ENCODE assay signal across 21 cellular contexts in the genomic region with DNA sequence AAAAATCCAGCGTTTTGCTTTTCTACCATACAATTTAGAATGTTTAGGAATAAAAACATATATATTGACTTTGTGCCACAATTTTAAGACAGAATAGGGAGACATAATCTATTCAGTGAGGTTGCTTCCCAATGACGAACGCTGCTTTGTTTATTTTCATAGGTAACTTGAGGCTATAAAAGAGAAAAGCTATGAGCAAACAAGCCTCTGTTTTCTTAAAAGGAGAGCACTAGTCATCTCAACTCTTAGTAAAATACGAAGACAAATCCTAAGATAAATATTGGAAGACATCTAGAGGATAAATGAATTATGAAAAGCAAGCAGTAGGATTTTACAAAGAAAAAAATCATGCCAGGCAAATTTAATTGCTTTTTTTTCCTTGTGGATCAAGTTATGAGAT.
DNase-seq lines count a peak whose midpoint lies in the region; ATAC-seq, FAIRE-seq and TF ChIP-seq lines count a peak whose summit lies in the region.
"Had no signal": no experiment of that assay in that cellular context is flagged by ENCODE, and none has a peak within 500 bp of the region (broad histone marks: within the 10 kb centered on the region; RNA-seq: fewer than 3 reads in every experiment).

No MANE protein-coding gene starts in this region.

- H3K4me3 ChIP-seq in RWPE2 (ENCODE audit: severe bottlenecking) (no peak overlapping the region), gastrocnemius medialis (no peak overlapping the region)
- H3K4me3 ChIP-seq: GM12878, SJSA1 had no signal

- in situ Hi-C loops in gastrocnemius medialis (cut with MboI; ENCODE audit: low sequenced_read_pairs in 4 of 4) = loop anchor here in 1 of 4 donors (25.0 kb wide), 1 partner anchor 103 kb away; no protein-coding TSS in a partner anchor

- no peak overlapping the region for H3K27ac ChIP-seq in RWPE2 (ENCODE audit: poor library complexity, severe bottlenecking)
- H3K27ac ChIP-seq in gastrocnemius medialis = no peak overlapping the region
- H3K27ac ChIP-seq: SJSA1 had no signal

- TF ChIP-seq CTCF in RWPE2 (IDR thresholded peaks at IDR 0.05; ENCODE audit: poor library complexity, severe bottlenecking) = no peak
- no peak for TF ChIP-seq CTCF in gastrocnemius medialis (IDR thresholded peaks at IDR 0.05 in 4 of 5, conservative IDR thresholded peaks at IDR 0.05 in 1 of 5)

- no peak for TF ChIP-seq POLR2A in gastrocnemius medialis (IDR thresholded peaks at IDR 0.05)

- no peak for FAIRE-seq in HTR-8/SVneo (lab: Jason Lieb, UNC)
- FAIRE-seq: D721Med, GM12878, GM18507 had no signal

- DNase-seq in DMS53 (lab: John Stamatoyannopoulos, UW) (peak; percentile 78), HCEC 1CT (peak; percentile 20), RWPE2 (ENCODE audit: low spot score) (no peak), fibroblast of gingiva (ENCODE audit: low read depth) (peak; percentile 3), gastrocnemius medialis (no peak), HTR-8/SVneo (ENCODE audit: insufficient read length, low spot score) (no peak), iPS-NIHi11 (ENCODE audit: low spot score) (no peak)
- DNase-seq: BE2C; CD4-positive, alpha-beta T cell; DND-41; GDM1; NCI-H1694; OCI-M1; RPMI8226; T-helper 2 cell had no signal

- H3K9me3 ChIP-seq in RWPE2 (ENCODE audit: severe bottlenecking) = no peaks in the 10 kb centered on the region
- no peaks in the 10 kb centered on the region for H3K9me3 ChIP-seq in gastrocnemius medialis
- H3K9me3 ChIP-seq: BE2C, SJSA1 had no signal

- H3K4me1 ChIP-seq in RWPE2 (ENCODE audit: insufficient read depth, poor library complexity, severe bottlenecking) (no peaks in the 10 kb centered on the region), gastrocnemius medialis (no peaks in the 10 kb centered on the region)
- H3K4me1 ChIP-seq: BE2C, SJSA1 had no signal

- ATAC-seq in RWPE2 (ENCODE audit: low read depth) (peak; percentile 38; the same call in 1 of the 3 replicates), gastrocnemius medialis (no peak), HG02642 (IDR thresholded peaks at IDR 0.05; ENCODE audit: poor library complexity, unreplicated experiment) (no peak)
- ATAC-seq: GM12878, HCT116 had no signal

- H3K27me3 ChIP-seq in RWPE2 (ENCODE audit: insufficient read depth, poor library complexity, severe bottlenecking) (no peaks in the 10 kb centered on the region), gastrocnemius medialis (no peaks in the 10 kb centered on the region)
- H3K27me3 ChIP-seq: BE2C, SJSA1 had no signal

- intact Hi-C loops in gastrocnemius medialis (cut with DNase I; ENCODE audit: low total_unique reads) = no loop called here

- H3K36me3 ChIP-seq in RWPE2 (ENCODE audit: low read depth) (no peaks in the 10 kb centered on the region), gastrocnemius medialis (no peaks in the 10 kb centered on the region)
- H3K36me3 ChIP-seq: BE2C, SJSA1 had no signal

Comparison
In these comparisons a context has a peak if more than half of its experiments do, and no peak if none do; other contexts are left out.
1. DNase-seq: peak in DMS53 (single experiment), HCEC 1CT (single experiment) and fibroblast of gingiva (single experiment); none in RWPE2 (single experiment), gastrocnemius medialis (0 of 2), HTR-8/SVneo (single experiment) and iPS-NIHi11 (single experiment).